14 cellular contexts compared by ENCODE assay signal in genomic region chr19:44725251-44725650, GRCh38. TPM values are rescaled to one million over a fixed set of nuclear protein-coding genes. Genes with fewer than 3 reads are reported as not detected.
DNase-seq lines count a peak whose midpoint lies in the region; ATAC-seq and TF ChIP-seq lines count a peak whose summit lies in the region.
"Had no signal": no experiment of that assay in that cellular context is flagged by ENCODE, and none has a peak within 500 bp of the region (broad histone marks: within the 10 kb centered on the region; RNA-seq: fewer than 3 reads in every experiment).

No MANE protein-coding gene starts in this region.

- POLR2A ChIA-PET in PC-3 (lab: Charles Lee; ENCODE audit: unreplicated experiment), result no interaction called here

- H3K27ac ChIP-seq in PC-3 (ENCODE audit: low read length), result peak overlapping the region; percentile 76
- H3K27ac ChIP-seq in gastroesophageal sphincter, result peak overlapping the region in 3 of 4 donors; percentile 3 to 37 (median 27)
- H3K27ac ChIP-seq in tibial nerve, result peak overlapping the region in 2 of 4 donors; percentile 16 to 25
- H3K27ac ChIP-seq in testis, result no peak overlapping the region

- intact Hi-C loops in PC-3 (cut with micrococcal nuclease) (loop anchor here (2.0 kb wide), 1 partner anchor 24 kb away; the partner anchor contains the start of gene BCL3), natural killer cell (cut with micrococcal nuclease) (no loop called here), testis (cut with DNase I; ENCODE audit: low total_unique reads) (no loop called here)

- H3K4me3 Mint-ChIP-seq in natural killer cell, result no peak overlapping the region
- H3K4me3 Mint-ChIP-seq: activated B cell treated with CpG ODN at 0.5 μM for 24 hours, type B pancreatic cell had no signal

- no peaks in the 10 kb centered on the region for H3K27me3 ChIP-seq in PC-3 (ENCODE audit: low read length)
- H3K27me3 ChIP-seq in gastroesophageal sphincter, result no peaks in the 10 kb centered on the region
- H3K27me3 ChIP-seq in tibial nerve, result no peaks in the 10 kb centered on the region
- H3K27me3 ChIP-seq in testis, result no peaks in the 10 kb centered on the region

- H3K9me3 ChIP-seq in PC-3 (ENCODE audit: low read length), result no peaks in the 10 kb centered on the region
- H3K9me3 ChIP-seq in gastroesophageal sphincter, result no peaks in the 10 kb centered on the region
- no peaks in the 10 kb centered on the region for H3K9me3 ChIP-seq in tibial nerve
- no peaks in the 10 kb centered on the region for H3K9me3 ChIP-seq in testis

- H3K9me2 ChIP-seq in PC-3 (replicated peaks; ENCODE audit: low read length), result no peaks in the 10 kb centered on the region

- peak overlapping the region; percentile 43 for H3K9ac ChIP-seq in PC-3 (ENCODE audit: low read length)

- 20% methylated on average over 1 of the region's 18 CpGs; no CpG with 5 or more reads in 1 of the 2 donors for WGBS in gastroesophageal sphincter (ENCODE audit: low coverage in 1 of 2), 2 donors
- 6 to 9% methylated on average over 18 of the region's 18 CpGs for WGBS in tibial nerve, 2 donors
- 39 to 80% methylated on average over 1 to 18 of the region's 18 CpGs for WGBS in testis, 2 donors

- TF ChIP-seq POLR2A in gastroesophageal sphincter (IDR thresholded peaks at IDR 0.05) (no peak), tibial nerve (IDR thresholded peaks at IDR 0.05) (no peak), testis (IDR thresholded peaks at IDR 0.05) (no peak)

- H3K27me3 Mint-ChIP-seq in natural killer cell (ENCODE audit: low read depth in 2 of 2), result peaks cover 0 to 7% of the 10 kb centered on the region in 2 donors
- H3K27me3 Mint-ChIP-seq: type B pancreatic cell had no signal

- peak overlapping the region; percentile 38; the same call in 1 of the 2 replicates for H2AFZ ChIP-seq in PC-3 (ENCODE audit: low read length)

- H3F3A ChIP-seq in PC-3 (ENCODE audit: low read length, unreplicated experiment), result no peaks in the 10 kb centered on the region

- DNase-seq in COLO668 (lab: John Stamatoyannopoulos, UW; ENCODE audit: unreplicated experiment), result peak; percentile 72
- DNase-seq in PC-3, result no peak
- no peak for DNase-seq in natural killer cell
- no peak for DNase-seq in tibial nerve (ENCODE audit: low spot score in 2 of 2)
- no peak for DNase-seq in testis
- DNase-seq in activated gamma-delta T cell (lab: John Stamatoyannopoulos, UW), result no peak
- DNase-seq: activated B cell treated with CpG ODN at 0.5 μM for 24 hours, caudate nucleus, KG1, NCI-H2107 had no signal

- no peak for TF ChIP-seq CTCF in PC-3 (conservative IDR thresholded peaks at IDR 0.05; ENCODE audit: low read depth, low read length)
- no peak for TF ChIP-seq CTCF in gastroesophageal sphincter (IDR thresholded peaks at IDR 0.05)
- TF ChIP-seq CTCF in natural killer cell (IDR thresholded peaks at IDR 0.05), result no peak
- TF ChIP-seq CTCF in tibial nerve (IDR thresholded peaks at IDR 0.05), result no peak
- no peak for TF ChIP-seq CTCF in testis (IDR thresholded peaks at IDR 0.05)

- BruUV-seq in PC-3 (replicated peaks; lab: Mats Ljungman, UMichigan), result no TSS peak

- H3K36me3 Mint-ChIP-seq in natural killer cell, result no peaks in the 10 kb centered on the region
- H3K36me3 Mint-ChIP-seq: type B pancreatic cell had no signal

- peak overlapping the region; percentile 84 for H3K4me2 ChIP-seq in PC-3 (ENCODE audit: low read length)

- no peaks in the 10 kb centered on the region for H3K9me3 Mint-ChIP-seq in natural killer cell
- H3K9me3 Mint-ChIP-seq: activated B cell treated with CpG ODN at 0.5 μM for 24 hours; activated T-helper 2 cell treated with anti-CD3 and anti-CD28 coated beads, Interferon-gamma antibody, Interleukin-2, Interleukin-4, amounts not matched to agents 10 μg/mL and 5 μg/mL and 100 μg/mL, durations not matched to agents 14 hours and 24 hours and 36 hours; type B pancreatic cell had no signal

- peak overlapping the region; percentile 58; the same call in 1 of the 2 replicates for H3K4me3 ChIP-seq in PC-3 (ENCODE audit: low read length)
- H3K4me3 ChIP-seq in gastroesophageal sphincter, result no peak overlapping the region
- H3K4me3 ChIP-seq in tibial nerve, result no peak overlapping the region
- no peak overlapping the region for H3K4me3 ChIP-seq in testis

- no peaks in the 10 kb centered on the region for H3K36me3 ChIP-seq in PC-3 (ENCODE audit: low read depth, low read length)
- H3K36me3 ChIP-seq in gastroesophageal sphincter, result no peaks in the 10 kb centered on the region
- H3K36me3 ChIP-seq in tibial nerve, result no peaks in the 10 kb centered on the region
- no peaks in the 10 kb centered on the region for H3K36me3 ChIP-seq in testis (ENCODE audit: low read depth, missing control alignments)

- H3K27ac Mint-ChIP-seq in natural killer cell, result no peak overlapping the region
- H3K27ac Mint-ChIP-seq: activated B cell treated with CpG ODN at 0.5 μM for 24 hours; activated T-helper 2 cell treated with anti-CD3 and anti-CD28 coated beads, Interferon-gamma antibody, Interleukin-2, Interleukin-4, amounts not matched to agents 10 μg/mL and 5 μg/mL and 100 μg/mL, durations not matched to agents 14 hours and 24 hours and 36 hours had no signal

- H4K20me1 ChIP-seq in PC-3 (ENCODE audit: low read length), result no peaks in the 10 kb centered on the region

- peak; percentile 38 for ATAC-seq in PC-3
- no peak for ATAC-seq in gastroesophageal sphincter
- peak; percentile 40 to 68 (median 53) for ATAC-seq in natural killer cell
- no peak for ATAC-seq in HG02610 (IDR thresholded peaks at IDR 0.05; ENCODE audit: unreplicated experiment)

- H3K4me1 ChIP-seq in PC-3 (ENCODE audit: insufficient read depth, low read length), result peaks cover 23% of the 10 kb centered on the region
- H3K4me1 ChIP-seq in gastroesophageal sphincter, result peaks cover 0 to 45% (median 7%) of the 10 kb centered on the region in 3 donors
- peaks cover 0 to 47% (median 19%) of the 10 kb centered on the region in 4 donors for H3K4me1 ChIP-seq in tibial nerve
- peaks cover 22% of the 10 kb centered on the region for H3K4me1 ChIP-seq in testis

- no peak for TF ChIP-seq EP300 in gastroesophageal sphincter (IDR thresholded peaks at IDR 0.05)
- no peak for TF ChIP-seq EP300 in tibial nerve (IDR thresholded peaks at IDR 0.05)

- H3K4me1 Mint-ChIP-seq in natural killer cell, result peaks cover 9 to 22% of the 10 kb centered on the region in 2 donors

- CTCF ChIA-PET in PC-3 (lab: Charles Lee), result interaction anchor here (0.6 to 2.4 kb wide), 2 partner anchors 16 to 46 kb away, joined by 7 to 53 read pairs; no protein-coding TSS in a partner anchor

- no peaks in the 10 kb centered on the region for H3K79me2 ChIP-seq in PC-3 (ENCODE audit: low read length)

RNA-seq across cellular contexts. Expression of gene BCL3, which starts 23.3 kb away (rescaled TPM):
- total RNA-seq in PC-3 (2014; rRNA removed) (22.9 and 25.5 TPM in 2 replicates), gastroesophageal sphincter (10 to 100 TPM; 13.2 to 37.7 (median 16.4) TPM), natural killer cell (100 to 1,000 TPM; 152 to 199 (median 164) TPM), tibial nerve (10 to 100 TPM; 10.3 to 37.8 (median 18.0) TPM), testis (10 to 100 TPM; 31.7 to 38.1 TPM)
- polyA plus RNA-seq in testis (ENCODE audit: insufficient read depth, low read depth, low replicate concordance), result 15.5 TPM

RNA-seq across cellular contexts. Expression of gene CEACAM16, which starts 26.3 kb away (rescaled TPM):
- not detected in 2 replicates for total RNA-seq in PC-3 (2014; rRNA removed)
- not detected for total RNA-seq in gastroesophageal sphincter
- total RNA-seq in natural killer cell, result not detected
- not detected for total RNA-seq in tibial nerve
- total RNA-seq in testis, result under 1 TPM in 1 of 2 donors, not detected in 1; 0.50 TPM
- polyA plus RNA-seq in testis (ENCODE audit: insufficient read depth, low read depth, low replicate concordance), result not detected
- total RNA-seq: activated B cell treated with CpG ODN at 0.5 μM for 24 hours; activated T-helper 2 cell treated with anti-CD3 and anti-CD28 coated beads, Interferon-gamma antibody, Interleukin-2, Interleukin-4, amounts not matched to agents 10 μg/mL and 5 μg/mL and 100 μg/mL, durations not matched to agents 14 hours and 24 hours and 36 hours had no signal

RNA-seq across cellular contexts. Expression of gene CBLC, which starts 52.4 kb away (rescaled TPM):
- total RNA-seq in PC-3 (2014; rRNA removed) (25.4 and 26.4 TPM in 2 replicates), gastroesophageal sphincter (1 to 10 TPM in 1 of 4 donors, under 1 TPM in 1, not detected in 2; 0.93 to 1.0 TPM), natural killer cell (not detected), tibial nerve (not detected), testis (1 to 10 TPM; 4.9 to 6.9 TPM)
- polyA plus RNA-seq in testis (ENCODE audit: insufficient read depth, low read depth, low replicate concordance), result 1.9 TPM
- total RNA-seq: activated B cell treated with CpG ODN at 0.5 μM for 24 hours; activated T-helper 2 cell treated with anti-CD3 and anti-CD28 coated beads, Interferon-gamma antibody, Interleukin-2, Interleukin-4, amounts not matched to agents 10 μg/mL and 5 μg/mL and 100 μg/mL, durations not matched to agents 14 hours and 24 hours and 36 hours had no signal

RNA-seq across cellular contexts. Expression of gene CEACAM19, which starts 54.0 kb away (rescaled TPM):
- 2.2 and 4.3 TPM in 2 replicates for total RNA-seq in PC-3 (2014; rRNA removed)
- 1 to 10 TPM in 3 of 4 donors, under 1 TPM in 1; 0.82 to 5.2 (median 3.5) TPM for total RNA-seq in gastroesophageal sphincter
- total RNA-seq in natural killer cell, result 1 to 10 TPM; 2.6 to 4.1 (median 2.7) TPM
- total RNA-seq in tibial nerve, result 10 to 100 TPM; 10.9 to 38.7 (median 15.4) TPM
- total RNA-seq in testis, result 10 to 100 TPM in 1 of 2 donors, 1 to 10 TPM in 1; 9.9 to 11.2 TPM
- polyA plus RNA-seq in testis (ENCODE audit: insufficient read depth, low read depth, low replicate concordance), result 14.7 TPM
- total RNA-seq: activated B cell treated with CpG ODN at 0.5 μM for 24 hours had no signal

Comparison
In these comparisons a context has a peak if more than half of its experiments do, and no peak if none do; other contexts are left out.
1. ATAC-seq: peak in PC-3 (single experiment) and natural killer cell (3 of 3); none in gastroesophageal sphincter (single experiment) and HG02610 (single experiment).
2. H3K27ac ChIP-seq: peak in PC-3 (single experiment) and gastroesophageal sphincter (3 of 4); none in testis (0 of 2).